In the genomic region with DNA sequence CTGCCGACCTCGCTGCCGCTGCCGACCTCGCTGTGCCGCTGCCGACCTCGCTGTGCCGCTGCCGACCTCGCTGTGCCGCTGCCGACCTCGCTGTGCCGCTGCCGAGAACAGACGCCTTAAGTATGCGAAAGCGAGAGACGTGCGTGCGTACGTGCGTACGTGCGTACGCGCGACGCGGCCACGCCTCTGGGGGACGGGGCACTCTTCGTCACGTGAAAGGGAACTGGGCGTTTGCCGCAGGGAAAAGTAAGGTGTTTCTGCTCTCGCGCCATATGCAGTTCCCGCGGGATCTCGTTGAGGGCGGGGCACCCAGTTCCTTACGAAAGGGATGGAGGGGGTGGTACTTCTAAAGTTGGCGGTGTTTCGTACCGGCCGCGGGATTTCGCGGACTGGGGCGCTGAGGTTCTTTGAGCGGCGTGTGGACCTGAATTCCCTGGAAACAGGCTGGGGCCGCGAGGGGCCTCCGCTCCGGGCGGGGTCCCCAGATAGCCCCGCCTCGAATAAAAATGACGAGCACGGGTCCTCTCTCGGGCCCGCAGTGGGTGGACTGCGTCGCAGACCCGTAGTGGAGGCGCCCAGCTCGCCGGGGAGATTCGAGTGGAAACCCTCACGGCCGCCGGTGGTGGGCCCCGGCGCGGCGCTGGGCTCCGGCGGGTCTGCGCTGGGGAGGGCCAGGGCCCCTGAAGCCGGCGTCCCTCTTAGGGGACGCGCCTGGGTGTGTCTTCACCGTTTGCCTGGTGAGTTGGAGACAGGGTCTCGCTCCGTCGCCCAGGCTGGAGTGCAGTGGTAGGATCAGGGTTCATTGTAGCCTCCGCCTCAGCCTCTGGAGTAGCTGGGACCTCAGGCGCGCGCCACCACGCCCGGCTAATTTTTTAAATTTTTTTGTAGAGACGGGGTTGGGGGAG, we compare ENCODE assay signal across 1 cellular context.
TF ChIP-seq lines count a peak whose summit lies in the region.

A gene (minus strand): TSS at position 94 of the 905 bp plus-strand sequence. CDS start 167 bp downstream, outside the sequence.

TF ChIP-seq in HepG2, 621 proteins besides CTCF, POLR2A, EP300 and RAD21 (continued from another document and continues in another):
- TF ChIP-seq, protein P1, sequence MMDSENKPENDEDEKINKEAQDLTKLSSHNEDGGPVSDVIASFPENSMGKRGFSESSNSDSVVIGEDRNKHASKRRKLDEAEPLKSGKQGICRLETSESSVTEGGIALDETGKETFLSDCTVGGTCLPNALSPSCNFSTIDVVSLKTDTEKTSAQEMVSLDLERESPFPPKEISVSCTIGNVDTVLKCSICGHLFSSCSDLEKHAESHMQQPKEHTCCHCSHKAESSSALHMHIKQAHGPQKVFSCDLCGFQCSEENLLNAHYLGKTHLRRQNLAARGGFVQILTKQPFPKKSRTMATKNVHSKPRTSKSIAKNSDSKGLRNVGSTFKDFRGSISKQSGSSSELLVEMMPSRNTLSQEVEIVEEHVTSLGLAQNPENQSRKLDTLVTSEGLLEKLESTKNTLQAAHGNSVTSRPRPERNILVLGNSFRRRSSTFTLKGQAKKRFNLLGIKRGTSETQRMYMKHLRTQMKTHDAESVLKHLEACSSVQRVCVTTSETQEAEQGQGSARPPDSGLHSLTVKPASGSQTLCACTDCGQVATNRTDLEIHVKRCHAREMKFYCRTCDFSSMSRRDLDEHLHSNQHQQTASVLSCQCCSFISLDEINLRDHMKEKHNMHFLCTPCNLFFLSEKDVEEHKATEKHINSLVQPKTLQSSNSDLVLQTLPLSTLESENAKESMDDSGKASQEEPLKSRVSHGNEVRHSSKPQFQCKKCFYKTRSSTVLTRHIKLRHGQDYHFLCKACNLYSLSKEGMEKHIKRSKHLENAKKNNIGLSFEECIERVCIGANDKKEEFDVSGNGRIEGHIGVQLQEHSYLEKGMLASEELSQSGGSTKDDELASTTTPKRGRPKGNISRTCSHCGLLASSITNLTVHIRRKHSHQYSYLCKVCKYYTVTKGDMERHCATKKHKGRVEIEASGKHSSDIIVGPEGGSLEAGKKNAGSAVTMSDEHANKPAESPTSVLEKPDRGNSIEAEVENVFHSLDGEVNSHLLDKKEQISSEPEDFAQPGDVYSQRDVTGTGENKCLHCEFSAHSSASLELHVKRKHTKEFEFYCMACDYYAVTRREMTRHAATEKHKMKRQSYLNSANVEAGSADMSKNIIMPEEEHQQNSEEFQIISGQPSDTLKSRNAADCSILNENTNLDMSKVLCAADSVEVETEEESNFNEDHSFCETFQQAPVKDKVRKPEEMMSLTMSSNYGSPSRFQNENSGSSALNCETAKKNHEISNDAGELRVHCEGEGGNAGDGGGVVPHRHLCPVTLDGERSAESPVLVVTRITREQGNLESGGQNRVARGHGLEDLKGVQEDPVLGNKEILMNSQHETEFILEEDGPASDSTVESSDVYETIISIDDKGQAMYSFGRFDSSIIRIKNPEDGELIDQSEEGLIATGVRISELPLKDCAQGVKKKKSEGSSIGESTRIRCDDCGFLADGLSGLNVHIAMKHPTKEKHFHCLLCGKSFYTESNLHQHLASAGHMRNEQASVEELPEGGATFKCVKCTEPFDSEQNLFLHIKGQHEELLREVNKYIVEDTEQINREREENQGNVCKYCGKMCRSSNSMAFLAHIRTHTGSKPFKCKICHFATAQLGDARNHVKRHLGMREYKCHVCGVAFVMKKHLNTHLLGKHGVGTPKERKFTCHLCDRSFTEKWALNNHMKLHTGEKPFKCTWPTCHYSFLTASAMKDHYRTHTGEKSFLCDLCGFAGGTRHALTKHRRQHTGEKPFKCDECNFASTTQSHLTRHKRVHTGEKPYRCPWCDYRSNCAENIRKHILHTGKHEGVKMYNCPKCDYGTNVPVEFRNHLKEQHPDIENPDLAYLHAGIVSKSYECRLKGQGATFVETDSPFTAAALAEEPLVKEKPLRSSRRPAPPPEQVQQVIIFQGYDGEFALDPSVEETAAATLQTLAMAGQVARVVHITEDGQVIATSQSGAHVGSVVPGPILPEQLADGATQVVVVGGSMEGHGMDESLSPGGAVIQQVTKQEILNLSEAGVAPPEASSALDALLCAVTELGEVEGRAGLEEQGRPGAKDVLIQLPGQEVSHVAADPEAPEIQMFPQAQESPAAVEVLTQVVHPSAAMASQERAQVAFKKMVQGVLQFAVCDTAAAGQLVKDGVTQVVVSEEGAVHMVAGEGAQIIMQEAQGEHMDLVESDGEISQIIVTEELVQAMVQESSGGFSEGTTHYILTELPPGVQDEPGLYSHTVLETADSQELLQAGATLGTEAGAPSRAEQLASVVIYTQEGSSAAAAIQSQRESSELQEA (CRISPR knock-in tag; IDR thresholded peaks at IDR 0.05; ENCODE audit: not compliant biosample characterization) = peak; percentile 62
- TF ChIP-seq BCL6 (CRISPR knock-in tag; IDR thresholded peaks at IDR 0.05) (peak; percentile 29), PITX1 (CRISPR knock-in tag; IDR thresholded peaks at IDR 0.05) (peak; percentile 80), SP4 (CRISPR knock-in tag; IDR thresholded peaks at IDR 0.05) (peak; percentile 99), CAMTA2 (CRISPR knock-in tag; IDR thresholded peaks at IDR 0.05; ENCODE audit: borderline replicate concordance) (no peak; the same call in 1 of the 2 replicates), ZNF234 (CRISPR knock-in tag; conservative IDR thresholded peaks at IDR 0.05) (no peak), HCFC1 (IDR thresholded peaks at IDR 0.05; ENCODE audit: low read depth, low read length) (peak; percentile 58), ZFP62 (CRISPR knock-in tag; IDR thresholded peaks at IDR 0.05) (peak; percentile 74; the same call in 1 of the 2 replicates), NFATC3 (CRISPR knock-in tag; IDR thresholded peaks at IDR 0.05) (no peak), FOSL2 (CRISPR knock-in tag; IDR thresholded peaks at IDR 0.05) (peak; percentile 28), ZNF350 (CRISPR knock-in tag; IDR thresholded peaks at IDR 0.05; ENCODE audit: borderline replicate concordance, low read depth) (peak; percentile 90), ZNF589 (CRISPR knock-in tag; conservative IDR thresholded peaks at IDR 0.05) (peak; percentile 55), JUND (CRISPR knock-in tag; IDR thresholded peaks at IDR 0.05) (peak; percentile 63; the same call in 1 of the 2 replicates), HOXD1 (CRISPR knock-in tag; IDR thresholded peaks at IDR 0.05) (peak; percentile 18; the same call in 1 of the 2 replicates), ZNF296 (CRISPR knock-in tag; conservative IDR thresholded peaks at IDR 0.05) (no peak), SOX5 (CRISPR knock-in tag; IDR thresholded peaks at IDR 0.05; ENCODE audit: borderline replicate concordance) (peak; percentile 78), ZNF496 (CRISPR knock-in tag; IDR thresholded peaks at IDR 0.05; ENCODE audit: insufficient replicate concordance) (no peak), MZF1 (CRISPR knock-in tag; IDR thresholded peaks at IDR 0.05; ENCODE audit: borderline replicate concordance) (0 out of 2 replicates have a peak, but pooled peaks have one; percentile 73), HOXA9 (CRISPR knock-in tag; IDR thresholded peaks at IDR 0.05; ENCODE audit: borderline replicate concordance) (peak; percentile 34; the same call in 1 of the 2 replicates)
- TF ChIP-seq, protein P2, sequence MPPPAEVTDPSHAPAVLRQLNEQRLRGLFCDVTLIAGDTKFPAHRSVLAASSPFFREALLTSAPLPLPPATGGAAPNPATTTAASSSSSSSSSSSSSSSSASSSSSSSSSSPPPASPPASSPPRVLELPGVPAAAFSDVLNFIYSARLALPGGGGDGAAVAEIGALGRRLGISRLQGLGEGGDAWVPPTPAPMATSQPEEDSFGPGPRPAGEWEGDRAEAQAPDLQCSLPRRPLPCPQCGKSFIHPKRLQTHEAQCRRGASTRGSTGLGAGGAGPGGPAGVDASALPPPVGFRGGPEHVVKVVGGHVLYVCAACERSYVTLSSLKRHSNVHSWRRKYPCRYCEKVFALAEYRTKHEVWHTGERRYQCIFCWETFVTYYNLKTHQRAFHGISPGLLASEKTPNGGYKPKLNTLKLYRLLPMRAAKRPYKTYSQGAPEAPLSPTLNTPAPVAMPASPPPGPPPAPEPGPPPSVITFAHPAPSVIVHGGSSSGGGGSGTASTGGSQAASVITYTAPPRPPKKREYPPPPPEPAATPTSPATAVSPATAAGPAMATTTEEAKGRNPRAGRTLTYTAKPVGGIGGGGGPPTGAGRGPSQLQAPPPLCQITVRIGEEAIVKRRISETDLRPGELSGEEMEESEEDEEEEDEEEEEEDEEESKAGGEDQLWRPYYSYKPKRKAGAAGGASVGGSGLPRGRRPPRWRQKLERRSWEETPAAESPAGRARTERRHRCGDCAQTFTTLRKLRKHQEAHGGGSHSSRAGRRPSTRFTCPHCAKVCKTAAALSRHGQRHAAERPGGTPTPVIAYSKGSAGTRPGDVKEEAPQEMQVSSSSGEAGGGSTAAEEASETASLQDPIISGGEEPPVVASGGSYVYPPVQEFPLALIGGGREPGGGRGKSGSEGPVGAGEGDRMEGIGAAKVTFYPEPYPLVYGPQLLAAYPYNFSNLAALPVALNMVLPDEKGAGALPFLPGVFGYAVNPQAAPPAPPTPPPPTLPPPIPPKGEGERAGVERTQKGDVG (CRISPR knock-in tag; IDR thresholded peaks at IDR 0.05; ENCODE audit: borderline replicate concordance) = peak; percentile 79; the same call in 1 of the 2 replicates
- TF ChIP-seq, protein P3, sequence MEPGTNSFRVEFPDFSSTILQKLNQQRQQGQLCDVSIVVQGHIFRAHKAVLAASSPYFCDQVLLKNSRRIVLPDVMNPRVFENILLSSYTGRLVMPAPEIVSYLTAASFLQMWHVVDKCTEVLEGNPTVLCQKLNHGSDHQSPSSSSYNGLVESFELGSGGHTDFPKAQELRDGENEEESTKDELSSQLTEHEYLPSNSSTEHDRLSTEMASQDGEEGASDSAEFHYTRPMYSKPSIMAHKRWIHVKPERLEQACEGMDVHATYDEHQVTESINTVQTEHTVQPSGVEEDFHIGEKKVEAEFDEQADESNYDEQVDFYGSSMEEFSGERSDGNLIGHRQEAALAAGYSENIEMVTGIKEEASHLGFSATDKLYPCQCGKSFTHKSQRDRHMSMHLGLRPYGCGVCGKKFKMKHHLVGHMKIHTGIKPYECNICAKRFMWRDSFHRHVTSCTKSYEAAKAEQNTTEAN (CRISPR knock-in tag; conservative IDR thresholded peaks at IDR 0.05) = peak; percentile 70; the same call in 1 of the 2 replicates
- TF ChIP-seq, protein P4, sequence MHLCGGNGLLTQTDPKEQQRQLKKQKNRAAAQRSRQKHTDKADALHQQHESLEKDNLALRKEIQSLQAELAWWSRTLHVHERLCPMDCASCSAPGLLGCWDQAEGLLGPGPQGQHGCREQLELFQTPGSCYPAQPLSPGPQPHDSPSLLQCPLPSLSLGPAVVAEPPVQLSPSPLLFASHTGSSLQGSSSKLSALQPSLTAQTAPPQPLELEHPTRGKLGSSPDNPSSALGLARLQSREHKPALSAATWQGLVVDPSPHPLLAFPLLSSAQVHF (CRISPR knock-in tag; IDR thresholded peaks at IDR 0.05) = peak; percentile 38
- TF ChIP-seq, protein P5, sequence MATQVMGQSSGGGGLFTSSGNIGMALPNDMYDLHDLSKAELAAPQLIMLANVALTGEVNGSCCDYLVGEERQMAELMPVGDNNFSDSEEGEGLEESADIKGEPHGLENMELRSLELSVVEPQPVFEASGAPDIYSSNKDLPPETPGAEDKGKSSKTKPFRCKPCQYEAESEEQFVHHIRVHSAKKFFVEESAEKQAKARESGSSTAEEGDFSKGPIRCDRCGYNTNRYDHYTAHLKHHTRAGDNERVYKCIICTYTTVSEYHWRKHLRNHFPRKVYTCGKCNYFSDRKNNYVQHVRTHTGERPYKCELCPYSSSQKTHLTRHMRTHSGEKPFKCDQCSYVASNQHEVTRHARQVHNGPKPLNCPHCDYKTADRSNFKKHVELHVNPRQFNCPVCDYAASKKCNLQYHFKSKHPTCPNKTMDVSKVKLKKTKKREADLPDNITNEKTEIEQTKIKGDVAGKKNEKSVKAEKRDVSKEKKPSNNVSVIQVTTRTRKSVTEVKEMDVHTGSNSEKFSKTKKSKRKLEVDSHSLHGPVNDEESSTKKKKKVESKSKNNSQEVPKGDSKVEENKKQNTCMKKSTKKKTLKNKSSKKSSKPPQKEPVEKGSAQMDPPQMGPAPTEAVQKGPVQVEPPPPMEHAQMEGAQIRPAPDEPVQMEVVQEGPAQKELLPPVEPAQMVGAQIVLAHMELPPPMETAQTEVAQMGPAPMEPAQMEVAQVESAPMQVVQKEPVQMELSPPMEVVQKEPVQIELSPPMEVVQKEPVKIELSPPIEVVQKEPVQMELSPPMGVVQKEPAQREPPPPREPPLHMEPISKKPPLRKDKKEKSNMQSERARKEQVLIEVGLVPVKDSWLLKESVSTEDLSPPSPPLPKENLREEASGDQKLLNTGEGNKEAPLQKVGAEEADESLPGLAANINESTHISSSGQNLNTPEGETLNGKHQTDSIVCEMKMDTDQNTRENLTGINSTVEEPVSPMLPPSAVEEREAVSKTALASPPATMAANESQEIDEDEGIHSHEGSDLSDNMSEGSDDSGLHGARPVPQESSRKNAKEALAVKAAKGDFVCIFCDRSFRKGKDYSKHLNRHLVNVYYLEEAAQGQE (IDR thresholded peaks at IDR 0.05; ENCODE audit: borderline replicate concordance in 1 of 2, low read depth in 1 of 2, low read length in 2 of 2) = no peak
- TF ChIP-seq, protein P6, sequence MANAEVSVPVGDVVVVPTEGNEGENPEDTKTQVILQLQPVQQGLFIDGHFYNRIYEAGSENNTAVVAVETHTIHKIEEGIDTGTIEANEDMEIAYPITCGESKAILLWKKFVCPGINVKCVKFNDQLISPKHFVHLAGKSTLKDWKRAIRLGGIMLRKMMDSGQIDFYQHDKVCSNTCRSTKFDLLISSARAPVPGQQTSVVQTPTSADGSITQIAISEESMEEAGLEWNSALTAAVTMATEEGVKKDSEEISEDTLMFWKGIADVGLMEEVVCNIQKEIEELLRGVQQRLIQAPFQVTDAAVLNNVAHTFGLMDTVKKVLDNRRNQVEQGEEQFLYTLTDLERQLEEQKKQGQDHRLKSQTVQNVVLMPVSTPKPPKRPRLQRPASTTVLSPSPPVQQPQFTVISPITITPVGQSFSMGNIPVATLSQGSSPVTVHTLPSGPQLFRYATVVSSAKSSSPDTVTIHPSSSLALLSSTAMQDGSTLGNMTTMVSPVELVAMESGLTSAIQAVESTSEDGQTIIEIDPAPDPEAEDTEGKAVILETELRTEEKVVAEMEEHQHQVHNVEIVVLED (CRISPR knock-in tag; IDR thresholded peaks at IDR 0.05; ENCODE audit: borderline replicate concordance) = peak; percentile 100
- TF ChIP-seq, protein P7, sequence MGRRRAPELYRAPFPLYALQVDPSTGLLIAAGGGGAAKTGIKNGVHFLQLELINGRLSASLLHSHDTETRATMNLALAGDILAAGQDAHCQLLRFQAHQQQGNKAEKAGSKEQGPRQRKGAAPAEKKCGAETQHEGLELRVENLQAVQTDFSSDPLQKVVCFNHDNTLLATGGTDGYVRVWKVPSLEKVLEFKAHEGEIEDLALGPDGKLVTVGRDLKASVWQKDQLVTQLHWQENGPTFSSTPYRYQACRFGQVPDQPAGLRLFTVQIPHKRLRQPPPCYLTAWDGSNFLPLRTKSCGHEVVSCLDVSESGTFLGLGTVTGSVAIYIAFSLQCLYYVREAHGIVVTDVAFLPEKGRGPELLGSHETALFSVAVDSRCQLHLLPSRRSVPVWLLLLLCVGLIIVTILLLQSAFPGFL (CRISPR knock-in tag; IDR thresholded peaks at IDR 0.05) = peak; percentile 73; the same call in 1 of the 2 replicates
- TF ChIP-seq, protein P8, sequence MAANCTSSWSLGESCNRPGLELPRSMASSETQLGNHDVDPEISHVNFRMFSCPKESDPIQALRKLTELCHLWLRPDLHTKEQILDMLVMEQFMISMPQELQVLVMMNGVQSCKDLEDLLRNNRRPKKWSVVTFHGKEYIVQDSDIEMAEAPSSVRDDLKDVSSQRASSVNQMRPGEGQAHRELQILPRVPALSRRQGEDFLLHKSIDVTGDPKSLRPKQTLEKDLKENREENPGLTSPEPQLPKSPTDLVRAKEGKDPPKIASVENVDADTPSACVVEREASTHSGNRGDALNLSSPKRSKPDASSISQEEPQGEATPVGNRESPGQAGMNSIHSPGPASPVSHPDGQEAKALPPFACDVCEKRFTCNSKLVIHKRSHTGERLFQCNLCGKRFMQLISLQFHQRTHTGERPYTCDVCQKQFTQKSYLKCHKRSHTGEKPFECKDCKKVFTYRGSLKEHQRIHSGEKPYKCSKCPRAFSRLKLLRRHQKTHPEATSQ (CRISPR knock-in tag; IDR thresholded peaks at IDR 0.05; ENCODE audit: borderline replicate concordance) = peak; percentile 73; the same call in 1 of the 2 replicates
